Comparison of ENCODE assay signal across 14 cellular contexts in genomic region chr3:127819086-127819485, GRCh38. TPM values are rescaled to one million over a fixed set of nuclear protein-coding genes. Genes with fewer than 3 reads are reported as not detected.
DNase-seq lines count a peak whose midpoint lies in the region; ATAC-seq and TF ChIP-seq lines count a peak whose summit lies in the region.
"Had no signal": no experiment of that assay in that cellular context is flagged by ENCODE, and none has a peak within 500 bp of the region (broad histone marks: within the 10 kb centered on the region; RNA-seq: fewer than 3 reads in every experiment).

No MANE protein-coding gene starts in this region.

- no peak for DNase-seq in left ventricle myocardium inferior
- DNase-seq in left cardiac atrium: no peak
- DNase-seq in RWPE2 (ENCODE audit: low spot score): no peak
- DNase-seq in kidney tubule cell (ENCODE audit: low spot score): peak; percentile 36
- DNase-seq in ureter (ENCODE audit: low spot score): peak; percentile 52
- DNase-seq in D341Med (ENCODE audit: low spot score): no peak
- no peak for DNase-seq in activated CD4-positive, alpha-beta memory T cell treated with anti-CD3 and anti-CD28 coated beads, Interleukin-2, amount 10 ng/mL, durations not matched to agents 7 days and 5 days
- no peak for DNase-seq in GM10266 (ENCODE audit: extremely low spot score)
- DNase-seq: DMS153, NCI-H1930 had no signal

- H3K36me3 Mint-ChIP-seq in activated CD4-positive, alpha-beta memory T cell treated with anti-CD3 and anti-CD28 coated beads, Interleukin-2, amount 10 ng/mL, durations not matched to agents 7 days and 5 days (ENCODE audit: low read depth): no peaks in the 10 kb centered on the region
- H3K36me3 Mint-ChIP-seq: activated naive CD4-positive, alpha-beta T cell treated with anti-CD3 and anti-CD28 coated beads, Interleukin-2, amount 50 U/mL, for 72 hours; mesothelial cell of epicardium had no signal

- no peak overlapping the region for H3K4me3 Mint-ChIP-seq in activated CD4-positive, alpha-beta memory T cell treated with anti-CD3 and anti-CD28 coated beads, Interleukin-2, amount 10 ng/mL, durations not matched to agents 7 days and 5 days
- H3K4me3 Mint-ChIP-seq: mesothelial cell of epicardium had no signal

- CTCF ChIA-PET in activated CD4-positive, alpha-beta memory T cell treated with anti-CD3 and anti-CD28 coated beads, Interleukin-2, amount 10 ng/mL, durations not matched to agents 7 days and 5 days (lab: Charles Lee): no interaction called here

- H3K36me3 ChIP-seq in left ventricle myocardium inferior (peaks cover 24% of the 10 kb centered on the region), RWPE2 (ENCODE audit: low read depth) (peaks cover 31% of the 10 kb centered on the region)

- H3K9me3 Mint-ChIP-seq in activated CD4-positive, alpha-beta memory T cell treated with anti-CD3 and anti-CD28 coated beads, Interleukin-2, amount 10 ng/mL, durations not matched to agents 7 days and 5 days: no peaks in the 10 kb centered on the region
- H3K9me3 Mint-ChIP-seq: activated naive CD4-positive, alpha-beta T cell treated with anti-CD3 and anti-CD28 coated beads, Interleukin-2, amount 50 U/mL, for 72 hours; mesothelial cell of epicardium had no signal

- peaks cover 92% of the 10 kb centered on the region for H3K4me1 ChIP-seq in left ventricle myocardium inferior
- H3K4me1 ChIP-seq in RWPE2 (ENCODE audit: insufficient read depth, poor library complexity, severe bottlenecking): peaks cover 42% of the 10 kb centered on the region

- intact Hi-C loops in left ventricle myocardium inferior (cut with micrococcal nuclease): no loop called here
- intact Hi-C loops in left cardiac atrium (cut with DNase I): loop anchor here in 1 of 2 donors (10.0 kb wide), 1 partner anchor 54 kb away; no protein-coding TSS in a partner anchor

- H3K9me3 ChIP-seq in left ventricle myocardium inferior (replicated peaks) (no peaks in the 10 kb centered on the region), RWPE2 (ENCODE audit: severe bottlenecking) (no peaks in the 10 kb centered on the region)

- H3K27me3 ChIP-seq in left ventricle myocardium inferior (ENCODE audit: low read depth) (no peaks in the 10 kb centered on the region), RWPE2 (ENCODE audit: insufficient read depth, poor library complexity, severe bottlenecking) (no peaks in the 10 kb centered on the region)

- peaks cover 40% of the 10 kb centered on the region for H3K27me3 Mint-ChIP-seq in activated CD4-positive, alpha-beta memory T cell treated with anti-CD3 and anti-CD28 coated beads, Interleukin-2, amount 10 ng/mL, durations not matched to agents 7 days and 5 days

- H3K27ac Mint-ChIP-seq in activated CD4-positive, alpha-beta memory T cell treated with anti-CD3 and anti-CD28 coated beads, Interleukin-2, amount 10 ng/mL, durations not matched to agents 7 days and 5 days: no peak overlapping the region
- H3K27ac Mint-ChIP-seq: activated naive CD4-positive, alpha-beta T cell treated with anti-CD3 and anti-CD28 coated beads, Interleukin-2, amount 50 U/mL, for 72 hours; mesothelial cell of epicardium had no signal

- POLR2A ChIA-PET in activated CD4-positive, alpha-beta memory T cell treated with anti-CD3 and anti-CD28 coated beads, Interleukin-2, amount 10 ng/mL, durations not matched to agents 7 days and 5 days (lab: Charles Lee): no interaction called here

- H3K27ac ChIP-seq in left ventricle myocardium inferior (replicated peaks) (peak overlapping the region; percentile 96), RWPE2 (ENCODE audit: poor library complexity, severe bottlenecking) (peak overlapping the region; percentile 82)
- H3K27ac ChIP-seq: parathyroid adenoma, SK-N-MC had no signal

- H3K4me3 ChIP-seq in left ventricle myocardium inferior: peak overlapping the region; percentile 95
- no peak overlapping the region for H3K4me3 ChIP-seq in RWPE2 (ENCODE audit: severe bottlenecking)
- H3K4me3 ChIP-seq: SK-N-MC had no signal

- ATAC-seq in left cardiac atrium (no peak), RWPE2 (ENCODE audit: low read depth) (no peak)
- ATAC-seq: activated naive CD4-positive, alpha-beta T cell treated with anti-CD3 and anti-CD28 coated beads, Interleukin-2, amount 50 U/mL, for 72 hours had no signal

- TF ChIP-seq CTCF in left ventricle myocardium inferior (IDR thresholded peaks at IDR 0.05; ENCODE audit: borderline replicate concordance) (no peak), RWPE2 (IDR thresholded peaks at IDR 0.05; ENCODE audit: poor library complexity, severe bottlenecking) (no peak), GM10266 (IDR thresholded peaks at IDR 0.05; ENCODE audit: control insufficient read depth, insufficient read depth, low read depth, missing control alignments) (no peak)

- H3K4me1 Mint-ChIP-seq in activated CD4-positive, alpha-beta memory T cell treated with anti-CD3 and anti-CD28 coated beads, Interleukin-2, amount 10 ng/mL, durations not matched to agents 7 days and 5 days: peaks cover 23% of the 10 kb centered on the region

RNA-seq across cellular contexts. Expression of gene MGLL, which starts 3.2 kb away (rescaled TPM):
- total RNA-seq in left ventricle myocardium inferior (67.0 TPM), left cardiac atrium (100 to 1,000 TPM in 1 of 2 donors, 10 to 100 TPM in 1; 95.4 to 122 TPM), ureter (75.1 TPM)
- total RNA-seq in activated CD4-positive, alpha-beta memory T cell treated with anti-CD3 and anti-CD28 coated beads, Interleukin-2, amount 10 ng/mL, durations not matched to agents 7 days and 5 days: 1 to 10 TPM; 1.5 to 1.7 TPM

Comparison
In these comparisons a context has a peak if more than half of its experiments do, and no peak if none do; other contexts are left out.
1. DNase-seq: peak in kidney tubule cell (single experiment) and ureter (single experiment); none in left ventricle myocardium inferior (single experiment), left cardiac atrium (single experiment), RWPE2 (single experiment), D341Med (single experiment), activated CD4-positive, alpha-beta memory T cell treated with anti-CD3 and anti-CD28 coated beads, Interleukin-2, amount 10 ng/mL, durations not matched to agents 7 days and 5 days (single experiment) and GM10266 (single experiment).
2. RNA of gene MGLL, which starts 3.2 kb away (total RNA-seq): 95.4 to 122 TPM in left cardiac atrium, 75.1 TPM in ureter (single experiment) and 67.0 TPM in left ventricle myocardium inferior (single experiment); 1.5 to 1.7 TPM in activated CD4-positive, alpha-beta memory T cell treated with anti-CD3 and anti-CD28 coated beads, Interleukin-2, amount 10 ng/mL, durations not matched to agents 7 days and 5 days; every median in the first group is over 10 times any median in the second.